In the genomic region with DNA sequence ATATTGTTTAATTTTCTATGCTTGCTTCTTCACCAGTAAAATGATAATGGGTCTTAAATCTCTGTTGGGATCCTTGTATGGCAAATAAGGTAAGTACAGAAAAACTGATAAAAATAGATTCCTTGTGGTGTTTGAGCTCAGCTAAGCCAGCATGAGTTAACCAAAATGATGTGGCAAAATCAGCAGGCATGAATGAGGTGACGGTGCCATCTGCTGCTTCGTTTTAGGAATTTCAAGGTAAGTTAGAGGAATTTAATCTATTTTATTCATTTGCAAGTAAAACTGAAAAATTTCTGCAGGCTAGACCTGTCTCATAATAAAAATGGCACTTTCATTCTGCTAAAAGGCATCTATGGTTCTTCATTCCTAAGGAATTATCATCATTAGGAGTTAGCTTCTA, we compare ENCODE assay signal across 8 cellular contexts. TPM values are rescaled to one million over a fixed set of nuclear protein-coding genes. Genes with fewer than 3 reads are reported as not detected.
DNase-seq lines count a peak whose midpoint lies in the region; ATAC-seq, FAIRE-seq and TF ChIP-seq lines count a peak whose summit lies in the region.

No MANE protein-coding gene starts in this region.

- no peaks in the 10 kb centered on the region for H3K27me3 ChIP-seq in AG04450 (ENCODE audit: control insufficient read depth, insufficient read depth, low read length)

- no peak overlapping the region for H3K4me3 ChIP-seq in AG04450 (ENCODE audit: low read depth, low read length)
- no peak overlapping the region for H3K4me3 ChIP-seq in foreskin fibroblast (ENCODE audit: low read depth in 1 of 2, low read length in 2 of 2)

- no peaks in the 10 kb centered on the region; the same call in 1 of the 2 replicates for H3K9me3 ChIP-seq in AG04450 (ENCODE audit: control insufficient read depth, insufficient read depth, low read length)

- H3K9me3 Mint-ChIP-seq in activated T-helper 17 cell treated with anti-CD3 and anti-CD28 coated beads, Interleukin-2, amount 50 U/mL, for 72 hours, result no peaks in the 10 kb centered on the region

- DNase-seq in AG04450 (ENCODE audit: low read depth, low spot score) (no peak), GM12891 (ENCODE audit: insufficient read length, low spot score) (no peak), NCI-H82 treated with DMSO at 0.1 percent for 48 hours (lab: John Stamatoyannopoulos, UW; ENCODE audit: unreplicated experiment) (peak; percentile 24), foreskin fibroblast (peak; percentile 17 to 49), posterior cingulate gyrus (peak in 6 of 10 donors; percentile 16 to 84 (median 32)), NCI-H524 treated with DMSO at 0.1 percent for 48 hours (lab: John Stamatoyannopoulos, UW) (no peak)
- DNase-seq in activated T-cell treated with anti-CD3 and anti-CD28 coated beads, Interleukin-2, amount 50 U/mL, for 1 hour, result peak; percentile 31

- no peaks in the 10 kb centered on the region for H3K4me1 Mint-ChIP-seq in activated T-helper 17 cell treated with anti-CD3 and anti-CD28 coated beads, Interleukin-2, amount 50 U/mL, for 72 hours

- peak; percentile 87 for FAIRE-seq in GM12891 (lab: Jason Lieb, UNC)

- no peaks in the 10 kb centered on the region for H3K36me3 Mint-ChIP-seq in activated T-helper 17 cell treated with anti-CD3 and anti-CD28 coated beads, Interleukin-2, amount 50 U/mL, for 72 hours (ENCODE audit: low read depth)

- POLR2A ChIA-PET in AG04450 (lab: Yijun Ruan, JAX), result no interaction called here

- CTCF ChIA-PET in AG04450 (lab: Charles Lee), result interaction anchor here (0.5 to 4.0 kb wide), 26 partner anchors 9 to 1191 kb away, joined by 3 to 122 read pairs (median 5); a partner anchor contains a TSS

- TF ChIP-seq POLR2A in GM12891 (IDR thresholded peaks at IDR 0.05; ENCODE audit: low read depth, low read length), result no peak

- no peak overlapping the region for H3K4me3 Mint-ChIP-seq in activated T-helper 17 cell treated with anti-CD3 and anti-CD28 coated beads, Interleukin-2, amount 50 U/mL, for 72 hours

- TF ChIP-seq CTCF in AG04450 (IDR thresholded peaks at IDR 0.05; ENCODE audit: low read depth, low read length) (peak; percentile 51), foreskin fibroblast (IDR thresholded peaks at IDR 0.05; ENCODE audit: low read depth, low read length) (peak; percentile 40)

- peaks cover 8% of the 10 kb centered on the region for H3K27me3 Mint-ChIP-seq in activated T-helper 17 cell treated with anti-CD3 and anti-CD28 coated beads, Interleukin-2, amount 50 U/mL, for 72 hours

- ATAC-seq in activated T-helper 17 cell treated with anti-CD3 and anti-CD28 coated beads, Interleukin-2, amount 50 U/mL, for 72 hours (replicated peaks), result no peak

- intact Hi-C loops in posterior cingulate gyrus (cut with DNase I), result loop anchor here (2.0 kb wide), 1 partner anchor 389 kb away; no protein-coding TSS in a partner anchor

- H3K27ac ChIP-seq in AG04450 (ENCODE audit: low read depth, low read length), result no peak overlapping the region

- no peak overlapping the region for H3K27ac Mint-ChIP-seq in activated T-helper 17 cell treated with anti-CD3 and anti-CD28 coated beads, Interleukin-2, amount 50 U/mL, for 72 hours

TF ChIP-seq in GM12891, 5 proteins besides CTCF, POLR2A, EP300 and RAD21:
- TF ChIP-seq SPI1 (IDR thresholded peaks at IDR 0.05; ENCODE audit: low read depth, low read length) (no peak), PAX5 (IDR thresholded peaks at IDR 0.05; ENCODE audit: insufficient read depth, low read length, severe bottlenecking) (no peak), POU2F2 (IDR thresholded peaks at IDR 0.05; ENCODE audit: low read depth, low read length) (no peak), TAF1 (IDR thresholded peaks at IDR 0.05; ENCODE audit: low read depth, low read length) (no peak), POLR2AphosphoS5 (IDR thresholded peaks at IDR 0.05; ENCODE audit: low read depth, low read length) (no peak)

RNA-seq across cellular contexts. Expression of a gene that starts 10.0 kb away (rescaled TPM):
- polyA plus RNA-seq in AG04450 (2011; rRNA removed), result not detected in 2 replicates
- not detected in 2 replicates for polyA minus RNA-seq in AG04450 (2011; rRNA and poly(A)+ RNA removed)
- not detected for polyA plus RNA-seq in GM12891 (2012; ENCODE audit: low read depth, missing spikeins)
- under 1 TPM in 1 of 2 donors, not detected in 1; 0.26 TPM for total RNA-seq in activated T-helper 17 cell treated with anti-CD3 and anti-CD28 coated beads, Interleukin-2, amount 50 U/mL, for 72 hours

RNA-seq across cellular contexts. Expression of a gene that starts 31.9 kb away (rescaled TPM):
- 13.0 and 15.3 TPM in 2 replicates for polyA plus RNA-seq in AG04450 (2011; rRNA removed)
- polyA minus RNA-seq in AG04450 (2011; rRNA and poly(A)+ RNA removed), result 3.4 and 6.0 TPM in 2 replicates
- polyA plus RNA-seq in GM12891 (2012; ENCODE audit: low read depth, missing spikeins), result not detected
- not detected for total RNA-seq in activated T-helper 17 cell treated with anti-CD3 and anti-CD28 coated beads, Interleukin-2, amount 50 U/mL, for 72 hours

RNA-seq across cellular contexts. Expression of a gene that starts 38.8 kb away (rescaled TPM):
- 7.2 and 8.3 TPM in 2 replicates for polyA plus RNA-seq in AG04450 (2011; rRNA removed)
- 3.6 and 10.0 TPM in 2 replicates for polyA minus RNA-seq in AG04450 (2011; rRNA and poly(A)+ RNA removed)
- polyA plus RNA-seq in GM12891 (2012; ENCODE audit: low read depth, missing spikeins), result not detected
- not detected for total RNA-seq in activated T-helper 17 cell treated with anti-CD3 and anti-CD28 coated beads, Interleukin-2, amount 50 U/mL, for 72 hours

RNA-seq across cellular contexts. Expression of a gene that starts 41.2 kb away (rescaled TPM):
- polyA plus RNA-seq in AG04450 (2011; rRNA removed), result not detected in 2 replicates
- polyA minus RNA-seq in AG04450 (2011; rRNA and poly(A)+ RNA removed), result not detected in 2 replicates
- not detected for polyA plus RNA-seq in GM12891 (2012; ENCODE audit: low read depth, missing spikeins)
- total RNA-seq in activated T-helper 17 cell treated with anti-CD3 and anti-CD28 coated beads, Interleukin-2, amount 50 U/mL, for 72 hours, result not detected

Comparison
In these comparisons a context has a peak if more than half of its experiments do, and no peak if none do; other contexts are left out.
1. DNase-seq: peak in NCI-H82 treated with DMSO at 0.1 percent for 48 hours (single experiment), activated T-cell treated with anti-CD3 and anti-CD28 coated beads, Interleukin-2, amount 50 U/mL, for 1 hour (single experiment), foreskin fibroblast (2 of 2) and posterior cingulate gyrus (6 of 10); none in AG04450 (single experiment), GM12891 (single experiment) and NCI-H524 treated with DMSO at 0.1 percent for 48 hours (single experiment).